Comparison of ENCODE assay signal across 8 cellular contexts in the genomic region with DNA sequence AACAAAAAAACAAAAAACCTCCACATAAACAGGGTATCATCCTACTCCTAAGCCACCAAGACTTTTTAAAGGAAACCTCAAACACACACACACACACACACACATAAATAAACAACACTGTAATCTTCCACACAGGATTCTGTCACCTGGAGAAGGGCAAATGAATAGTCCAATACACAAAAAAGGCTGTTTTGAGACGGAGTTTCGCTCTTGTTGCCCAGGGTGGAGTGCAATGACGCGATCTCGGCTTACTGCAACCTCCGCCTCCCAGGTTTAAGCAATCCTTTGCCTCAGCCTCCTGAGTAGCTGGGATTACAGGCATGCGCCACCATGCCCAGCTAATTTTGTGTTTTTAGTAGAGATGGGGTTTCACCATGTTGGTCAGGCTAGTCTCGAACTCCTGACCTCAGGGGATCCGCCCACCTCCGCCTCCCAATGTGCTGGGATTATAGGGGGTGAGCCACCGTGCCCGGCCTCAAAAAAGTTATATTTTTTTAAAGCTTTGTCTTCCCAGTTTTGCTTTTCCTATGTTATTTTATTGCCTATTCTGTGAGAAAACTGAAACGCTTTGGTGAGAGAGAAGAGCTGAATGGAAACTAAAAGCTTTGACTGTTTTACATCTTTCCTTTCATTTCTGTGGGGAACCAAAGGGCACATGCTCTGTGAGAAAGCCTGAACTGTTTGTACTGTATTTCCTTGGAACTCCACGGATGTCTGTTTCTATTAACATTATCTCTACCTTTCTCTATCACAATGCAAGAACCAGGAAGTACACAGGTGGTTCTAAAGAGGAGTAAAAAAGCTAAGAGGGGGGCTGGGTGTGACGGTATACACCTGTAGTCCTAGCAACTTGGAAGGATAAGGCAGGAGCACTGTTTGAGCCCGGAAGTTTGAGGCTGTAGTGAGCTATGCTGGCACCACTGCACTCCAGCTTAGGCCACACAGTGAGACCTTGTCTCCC. TPM values are rescaled to one million over a fixed set of nuclear protein-coding genes. Genes with fewer than 3 reads are reported as not detected.
A peak's percentile ranks its signal among the peaks of the same experiment; 100 is the strongest.
DNase-seq lines count a peak whose midpoint lies in the region; ATAC-seq, FAIRE-seq and TF ChIP-seq lines count a peak whose summit lies in the region.

No MANE protein-coding gene starts in this region.

- H3K36me3 Mint-ChIP-seq in activated naive CD8-positive, alpha-beta T cell treated with anti-CD3 and anti-CD28 coated beads, Interleukin-2, amount 10 ng/mL, durations not matched to agents 7 days and 5 days, result peaks cover 9% of the 10 kb centered on the region
- H3K36me3 Mint-ChIP-seq in nephron progenitor cell (ENCODE audit: low read depth), result peaks cover 44% of the 10 kb centered on the region

- H3K9me3 Mint-ChIP-seq in activated naive CD8-positive, alpha-beta T cell treated with anti-CD3 and anti-CD28 coated beads, Interleukin-2, amount 10 ng/mL, durations not matched to agents 7 days and 5 days, result no peaks in the 10 kb centered on the region
- H3K9me3 Mint-ChIP-seq in nephron progenitor cell, result no peaks in the 10 kb centered on the region

- DNase-seq in GM12892 (ENCODE audit: insufficient read length) (no peak), nephron progenitor cell (no peak), NCI-H1436 treated with DMSO at 0.1 percent for 48 hours (lab: John Stamatoyannopoulos, UW) (no peak), NCI-H510A (lab: John Stamatoyannopoulos, UW) (no peak)
- DNase-seq in activated naive CD8-positive, alpha-beta T cell treated with anti-CD3 and anti-CD28 coated beads, Interleukin-2, amount 10 ng/mL, durations not matched to agents 7 days and 5 days, result no peak

- peak; percentile 36 for ATAC-seq in HG02798 (IDR thresholded peaks at IDR 0.05; ENCODE audit: poor library complexity, unreplicated experiment)
- no peak for ATAC-seq in activated naive CD8-positive, alpha-beta T cell treated with anti-CD3 and anti-CD28 coated beads, Interleukin-2, amount 10 ng/mL, durations not matched to agents 7 days and 5 days (ENCODE audit: low read depth)
- no peak for ATAC-seq in GM18520 (IDR thresholded peaks at IDR 0.05; ENCODE audit: unreplicated experiment)
- no peak for ATAC-seq in HG03097 (IDR thresholded peaks at IDR 0.05; ENCODE audit: low FRiP score, unreplicated experiment)

- peak overlapping the region; percentile 19 for H3K27ac Mint-ChIP-seq in activated naive CD8-positive, alpha-beta T cell treated with anti-CD3 and anti-CD28 coated beads, Interleukin-2, amount 10 ng/mL, durations not matched to agents 7 days and 5 days
- peak overlapping the region; percentile 95 for H3K27ac Mint-ChIP-seq in nephron progenitor cell

- peak overlapping the region; percentile 18 for H3K4me3 Mint-ChIP-seq in activated naive CD8-positive, alpha-beta T cell treated with anti-CD3 and anti-CD28 coated beads, Interleukin-2, amount 10 ng/mL, durations not matched to agents 7 days and 5 days
- no peak overlapping the region for H3K4me3 Mint-ChIP-seq in nephron progenitor cell

- FAIRE-seq in GM12892 (lab: Jason Lieb, UNC), result peak; percentile 24

- no peak for TF ChIP-seq CTCF in nephron progenitor cell (IDR thresholded peaks at IDR 0.05)

- POLR2A ChIA-PET in activated naive CD8-positive, alpha-beta T cell treated with anti-CD3 and anti-CD28 coated beads, Interleukin-2, amount 10 ng/mL, durations not matched to agents 7 days and 5 days (lab: Charles Lee), result no interaction called here

- no peaks in the 10 kb centered on the region for H3K27me3 Mint-ChIP-seq in activated naive CD8-positive, alpha-beta T cell treated with anti-CD3 and anti-CD28 coated beads, Interleukin-2, amount 10 ng/mL, durations not matched to agents 7 days and 5 days
- no peaks in the 10 kb centered on the region for H3K27me3 Mint-ChIP-seq in nephron progenitor cell (ENCODE audit: low read depth, poor library complexity)

- TF ChIP-seq POLR2A in GM12892 (IDR thresholded peaks at IDR 0.05; ENCODE audit: low read depth, low read length), result no peak

- H3K4me1 Mint-ChIP-seq in activated naive CD8-positive, alpha-beta T cell treated with anti-CD3 and anti-CD28 coated beads, Interleukin-2, amount 10 ng/mL, durations not matched to agents 7 days and 5 days, result peaks cover 45% of the 10 kb centered on the region
- peaks cover 72% of the 10 kb centered on the region for H3K4me1 Mint-ChIP-seq in nephron progenitor cell

RNA-seq across cellular contexts. Expression of a gene that starts 44.1 kb away (rescaled TPM):
- 46.9 TPM for polyA plus RNA-seq in GM12892 (2012; ENCODE audit: missing spikeins)
- 100 to 1,000 TPM; 102 to 113 TPM for total RNA-seq in activated naive CD8-positive, alpha-beta T cell treated with anti-CD3 and anti-CD28 coated beads, Interleukin-2, amount 10 ng/mL, durations not matched to agents 7 days and 5 days

RNA-seq across cellular contexts. Expression of a gene that starts 56.5 kb away (rescaled TPM):
- 49.1 TPM for polyA plus RNA-seq in GM12892 (2012; ENCODE audit: missing spikeins)
- 10 to 100 TPM; 37.9 to 39.3 TPM for total RNA-seq in activated naive CD8-positive, alpha-beta T cell treated with anti-CD3 and anti-CD28 coated beads, Interleukin-2, amount 10 ng/mL, durations not matched to agents 7 days and 5 days

RNA-seq across cellular contexts. Expression of a gene that starts 59.9 kb away (rescaled TPM):
- 0.59 TPM for polyA plus RNA-seq in GM12892 (2012; ENCODE audit: missing spikeins)
- under 1 TPM; 0.42 to 0.91 TPM for total RNA-seq in activated naive CD8-positive, alpha-beta T cell treated with anti-CD3 and anti-CD28 coated beads, Interleukin-2, amount 10 ng/mL, durations not matched to agents 7 days and 5 days
